ENCODE assay signal across 9 cellular contexts in genomic region chr1:31723828-31724359, GRCh38. TPM values are rescaled to one million over a fixed set of nuclear protein-coding genes. Genes with fewer than 3 reads are reported as not detected.
DNase-seq lines count a peak whose midpoint lies in the region; ATAC-seq and TF ChIP-seq lines count a peak whose summit lies in the region.
"Had no signal": no experiment of that assay in that cellular context is flagged by ENCODE, and none has a peak within 500 bp of the region (broad histone marks: within the 10 kb centered on the region; RNA-seq: fewer than 3 reads in every experiment).

No MANE protein-coding gene starts in this region.

- no peaks in the 10 kb centered on the region for H3K36me3 Mint-ChIP-seq in type B pancreatic cell
- H3K36me3 Mint-ChIP-seq: naive B cell had no signal

- H3K27me3 ChIP-seq in A673 (replicated peaks; ENCODE audit: insufficient read depth, low read depth, low read length, poor library complexity) = no peaks in the 10 kb centered on the region
- H3K27me3 ChIP-seq in ovary = no peaks in the 10 kb centered on the region

- H3K27ac ChIP-seq in A673 (ENCODE audit: low read depth, low read length, poor library complexity, severe bottlenecking) (no peak overlapping the region), ovary (no peak overlapping the region)

- TF ChIP-seq EP300 in ovary (IDR thresholded peaks at IDR 0.05) = no peak

- WGBS in ovary, 3 donors = 48 to 50% (median 49%) methylated on average over 5 of the region's 5 CpGs

- H3K4me3 Mint-ChIP-seq in type B pancreatic cell = no peak overlapping the region
- H3K4me3 Mint-ChIP-seq: naive B cell had no signal

- H3K4me1 ChIP-seq in A673 (ENCODE audit: insufficient read depth, low read length, poor library complexity, severe bottlenecking) = no peaks in the 10 kb centered on the region
- H3K4me1 ChIP-seq in ovary (ENCODE audit: insufficient read depth) = no peaks in the 10 kb centered on the region

- ATAC-seq in HG03442 (IDR thresholded peaks at IDR 0.05; ENCODE audit: unreplicated experiment) = no peak

- TF ChIP-seq POLR2A in erythroblast (IDR thresholded peaks at IDR 0.05; ENCODE audit: low read length) = no peak
- TF ChIP-seq POLR2A in ovary (IDR thresholded peaks at IDR 0.05) = no peak

- H3K36me3 ChIP-seq in A673 (ENCODE audit: insufficient read depth, low read length, poor library complexity, severe bottlenecking) (no peaks in the 10 kb centered on the region), ovary (no peaks in the 10 kb centered on the region)

- intact Hi-C loops in A673 (cut with micrococcal nuclease; ENCODE audit: unreplicated experiment) = no loop called here
- intact Hi-C loops in ovary (cut with DNase I) = no loop called here

- no peaks in the 10 kb centered on the region for H3K9me3 Mint-ChIP-seq in type B pancreatic cell

- H3K4me3 ChIP-seq in A673 (ENCODE audit: low read depth, low read length, poor library complexity, severe bottlenecking) = no peak overlapping the region
- H3K4me3 ChIP-seq in ovary = no peak overlapping the region

- no peak overlapping the region for H3K27ac Mint-ChIP-seq in type B pancreatic cell
- H3K27ac Mint-ChIP-seq: naive B cell had no signal

- H3K9me3 ChIP-seq in A673 (ENCODE audit: low read depth, low read length, poor library complexity, severe bottlenecking) = no peaks in the 10 kb centered on the region
- H3K9me3 ChIP-seq in ovary = no peaks in the 10 kb centered on the region

- DNase-seq in A673 (ENCODE audit: low spot score) (peak; percentile 88), HT-29 (ENCODE audit: low spot score) (peak; percentile 81), erythroblast (lab: John Stamatoyannopoulos, UW) (peak; percentile 40 to 63), ovary (peak; percentile 64 to 81 (median 77)), NCI-H774 (lab: John Stamatoyannopoulos, UW) (no peak), type B pancreatic cell (ENCODE audit: extremely low spot score, unreplicated experiment) (no peak)
- DNase-seq in activated CD4-positive, alpha-beta T cell treated with anti-CD3 and anti-CD28 coated beads for 48 hours = peak; percentile 64
- DNase-seq: naive B cell had no signal

- peaks cover 8% of the 10 kb centered on the region for H3K4me1 Mint-ChIP-seq in type B pancreatic cell (ENCODE audit: unreplicated experiment)
- H3K4me1 Mint-ChIP-seq: naive B cell had no signal

- TF ChIP-seq CTCF in A673 (conservative IDR thresholded peaks at IDR 0.05; ENCODE audit: low read depth, low read length) (no peak), ovary (IDR thresholded peaks at IDR 0.05) (no peak), type B pancreatic cell (conservative IDR thresholded peaks at IDR 0.05) (no peak)

- CTCF ChIA-PET in A673 (lab: Charles Lee) = no interaction called here

- BruUV-seq in A673 (replicated peaks; lab: Mats Ljungman, UMichigan) = no TSS peak

- POLR2A ChIA-PET in A673 (lab: Charles Lee; ENCODE audit: low non-redundant PET) = no interaction called here

- H3K27me3 Mint-ChIP-seq in type B pancreatic cell = peaks cover 12% of the 10 kb centered on the region

RNA-seq across cellular contexts. Expression of gene COL16A1, which starts 20.1 kb away (rescaled TPM):
- total RNA-seq in A673 (2021) (26.6 and 35.7 TPM in 2 replicates), ovary (100 to 1,000 TPM in 5 of 7 donors, 10 to 100 TPM in 2; 64.4 to 237 (median 157) TPM), type B pancreatic cell (ENCODE audit: low replicate concordance) (4.6 and 53.5 TPM in 2 replicates)
- 31.0 and 37.5 TPM in 2 replicates for total RNA-seq in HT-29 (2014; rRNA removed; shearing (Covaris generic))
- polyA plus RNA-seq in ovary = 100 to 1,000 TPM in 1 of 2 donors, 10 to 100 TPM in 1; 19.8 to 194 TPM

RNA-seq across cellular contexts. Expression of gene ADGRB2, which starts 40.2 kb away (rescaled TPM):
- total RNA-seq in A673 (2021) (5.9 and 8.6 TPM in 2 replicates), ovary (1 to 10 TPM in 6 of 7 donors, under 1 TPM in 1; 0.48 to 7.2 (median 1.6) TPM), type B pancreatic cell (ENCODE audit: low replicate concordance) (3.2 and 14.2 TPM in 2 replicates)
- total RNA-seq in HT-29 (2014; rRNA removed; shearing (Covaris generic)) = 1.2 and 2.2 TPM in 2 replicates
- polyA plus RNA-seq in ovary = 1 to 10 TPM in 1 of 2 donors, under 1 TPM in 1; 0.30 to 2.6 TPM

Comparison
In these comparisons a context has a peak if more than half of its experiments do, and no peak if none do; other contexts are left out.
1. DNase-seq: peak in A673 (single experiment), HT-29 (single experiment), activated CD4-positive, alpha-beta T cell treated with anti-CD3 and anti-CD28 coated beads for 48 hours (single experiment), erythroblast (2 of 2) and ovary (5 of 5); none in NCI-H774 (single experiment) and type B pancreatic cell (single experiment).